1 cellular context compared by ENCODE assay signal in the genomic region with DNA sequence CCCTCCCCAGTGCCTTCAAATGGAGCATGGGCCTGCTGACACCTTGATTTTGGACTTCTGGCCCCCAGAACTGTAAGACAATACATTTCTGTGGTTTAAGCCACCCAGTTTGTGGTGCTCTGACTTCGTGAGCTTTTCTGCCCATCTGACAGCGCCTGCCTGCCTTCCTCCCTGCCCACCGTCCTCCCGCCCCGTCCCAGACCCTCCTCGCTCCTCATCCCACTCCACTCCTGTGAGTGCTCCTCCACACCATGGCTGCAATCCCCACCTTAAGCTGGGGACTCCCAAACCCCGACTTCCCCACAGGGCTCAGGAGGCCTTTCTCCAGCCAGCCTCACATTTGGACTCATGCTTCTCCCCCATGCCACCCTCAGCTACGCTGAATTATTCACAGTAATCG.
TF ChIP-seq lines count a peak whose summit lies in the region.

No MANE protein-coding gene starts in this region.

TF ChIP-seq in SK-N-SH, 30 proteins besides CTCF, POLR2A, EP300 and RAD21 (continued from another document):
- no peak for TF ChIP-seq PBX3 (IDR thresholded peaks at IDR 0.05)
